Comparison of ENCODE assay signal across 11 cellular contexts in the genomic region with DNA sequence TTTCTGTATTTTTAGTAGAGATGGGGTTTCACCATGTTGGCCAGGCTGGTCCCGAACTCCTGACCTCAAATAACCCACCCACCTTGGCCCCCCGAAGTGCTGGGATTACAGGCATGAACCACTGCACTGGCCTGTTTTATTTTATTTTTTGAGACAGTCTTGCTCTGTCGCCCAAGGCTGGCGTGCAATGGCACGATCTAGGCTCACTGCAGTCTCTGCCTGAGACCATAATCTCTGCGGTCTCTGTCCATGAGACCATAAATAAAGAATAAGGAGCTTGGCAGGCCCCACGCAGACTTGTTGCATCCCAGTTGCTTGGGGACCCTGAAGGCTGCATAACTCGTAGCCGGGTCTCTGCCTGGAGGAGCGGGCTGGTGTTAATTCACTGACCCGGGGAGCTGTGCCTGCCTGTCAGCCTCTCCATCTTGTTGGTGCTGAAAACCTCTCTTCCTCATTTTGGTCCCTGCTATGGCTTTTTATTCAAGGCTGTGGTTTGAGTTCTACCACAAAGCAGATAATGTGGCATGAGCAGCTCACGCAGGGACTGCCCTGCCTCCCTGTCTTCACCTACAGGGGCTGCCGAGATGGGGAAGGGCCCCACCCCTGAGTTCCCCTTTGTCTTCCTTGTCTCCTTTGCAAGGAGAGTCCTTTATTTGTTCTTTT.
DNase-seq lines count a peak whose midpoint lies in the region; ATAC-seq and TF ChIP-seq lines count a peak whose summit lies in the region.
"Had no signal": no experiment of that assay in that cellular context is flagged by ENCODE, and none has a peak within 500 bp of the region (broad histone marks: within the 10 kb centered on the region; RNA-seq: fewer than 3 reads in every experiment).

No MANE protein-coding gene starts in this region.

- intact Hi-C loops in esophagus squamous epithelium (cut with DNase I), result no loop called here

- H3K4me3 Mint-ChIP-seq in activated CD4-positive, alpha-beta memory T cell treated with anti-CD3 and anti-CD28 coated beads, Interleukin-2, amount 10 ng/mL, durations not matched to agents 7 days and 5 days, result no peak overlapping the region

- H3K27me3 Mint-ChIP-seq in activated CD4-positive, alpha-beta memory T cell treated with anti-CD3 and anti-CD28 coated beads, Interleukin-2, amount 10 ng/mL, durations not matched to agents 7 days and 5 days, result no peaks in the 10 kb centered on the region
- H3K27me3 Mint-ChIP-seq: naive thymus-derived CD8-positive, alpha-beta T cell had no signal

- no peak overlapping the region for H3K27ac ChIP-seq in HEK293 (ENCODE audit: extremely low read depth, low read depth, low read length)
- no peak overlapping the region for H3K27ac ChIP-seq in esophagus squamous epithelium
- H3K27ac ChIP-seq: epithelial cell of prostate had no signal

- H3K9me3 ChIP-seq in HEK293 (ENCODE audit: control insufficient read depth, insufficient read depth, low read depth, low read length) (no peaks in the 10 kb centered on the region), iPS-15b (ENCODE audit: control insufficient read depth, insufficient read depth, low read length) (no peaks in the 10 kb centered on the region), esophagus squamous epithelium (no peaks in the 10 kb centered on the region)

- H3K27me3 ChIP-seq in iPS-15b (ENCODE audit: control insufficient read depth, insufficient read depth, low read length) (no peaks in the 10 kb centered on the region), esophagus squamous epithelium (no peaks in the 10 kb centered on the region)

- DNase-seq in MV-4-11 (lab: John Stamatoyannopoulos, UW) (peak; percentile 93), NK-92 (lab: John Stamatoyannopoulos, UW; ENCODE audit: unreplicated experiment) (no peak), NCI-H1105 treated with DMSO at 0.1 percent for 48 hours (lab: John Stamatoyannopoulos, UW) (no peak), esophagus squamous epithelium (lab: John Stamatoyannopoulos, UW) (no peak)
- no peak for DNase-seq in activated CD4-positive, alpha-beta memory T cell treated with anti-CD3 and anti-CD28 coated beads, Interleukin-2, amount 10 ng/mL, durations not matched to agents 7 days and 5 days
- DNase-seq: NCI-H1930 had no signal

- H3K9me3 Mint-ChIP-seq in activated CD4-positive, alpha-beta memory T cell treated with anti-CD3 and anti-CD28 coated beads, Interleukin-2, amount 10 ng/mL, durations not matched to agents 7 days and 5 days, result no peaks in the 10 kb centered on the region

- peak overlapping the region; percentile 16 for H3K9ac ChIP-seq in iPS-15b (ENCODE audit: low read depth, low read length)

- ATAC-seq in GM18511 (IDR thresholded peaks at IDR 0.05; ENCODE audit: unreplicated experiment), result peak; percentile 92
- ATAC-seq: naive thymus-derived CD8-positive, alpha-beta T cell had no signal

- POLR2A ChIA-PET in HEK293 (lab: Yijun Ruan, JAX), result no interaction called here
- POLR2A ChIA-PET in activated CD4-positive, alpha-beta memory T cell treated with anti-CD3 and anti-CD28 coated beads, Interleukin-2, amount 10 ng/mL, durations not matched to agents 7 days and 5 days (lab: Charles Lee), result no interaction called here

- H3K4me1 ChIP-seq in HEK293 (ENCODE audit: control insufficient read depth, insufficient read depth, low read length) (0 out of 2 replicates have a peak, but pooled peaks cover 4% of the 10 kb centered on the region), iPS-15b (ENCODE audit: control insufficient read depth, insufficient read depth, low read length) (peaks cover 35% of the 10 kb centered on the region), esophagus squamous epithelium (no peaks in the 10 kb centered on the region)

- TF ChIP-seq CTCF in HEK293 (tag by site-specific recombination; IDR thresholded peaks at IDR 0.05) (no peak), esophagus squamous epithelium (IDR thresholded peaks at IDR 0.05) (no peak)

- no peak overlapping the region for H3K4me3 ChIP-seq in HEK293 (ENCODE audit: low read depth, low read length)
- no peak overlapping the region for H3K4me3 ChIP-seq in iPS-15b (ENCODE audit: low read depth, low read length)
- no peak overlapping the region for H3K4me3 ChIP-seq in esophagus squamous epithelium

- no peak overlapping the region for H3K27ac Mint-ChIP-seq in activated CD4-positive, alpha-beta memory T cell treated with anti-CD3 and anti-CD28 coated beads, Interleukin-2, amount 10 ng/mL, durations not matched to agents 7 days and 5 days

- H3K36me3 ChIP-seq in HEK293 (ENCODE audit: control insufficient read depth in 2 of 2, insufficient read depth in 1 of 2, low read length in 2 of 2) (peaks cover 0 to 8% of the 10 kb centered on the region in 2 experiments; a peak in 1 of 3 replicates), iPS-15b (ENCODE audit: control insufficient read depth, insufficient read depth, low read length) (no peaks in the 10 kb centered on the region), esophagus squamous epithelium (no peaks in the 10 kb centered on the region)

- WGBS in esophagus squamous epithelium, 2 donors, result 79 to 88% methylated on average over 11 to 13 of the region's 13 CpGs

- TF ChIP-seq POLR2A in esophagus squamous epithelium (IDR thresholded peaks at IDR 0.05), result no peak

- CTCF ChIA-PET in HEK293 (lab: Yijun Ruan, JAX), result no interaction called here
- CTCF ChIA-PET in activated CD4-positive, alpha-beta memory T cell treated with anti-CD3 and anti-CD28 coated beads, Interleukin-2, amount 10 ng/mL, durations not matched to agents 7 days and 5 days (lab: Charles Lee), result interaction anchor here (1.4 kb wide), 1 partner anchor 95 kb away, joined by 4 read pairs; no protein-coding TSS in a partner anchor

- peaks cover 17% of the 10 kb centered on the region for H3K36me3 Mint-ChIP-seq in activated CD4-positive, alpha-beta memory T cell treated with anti-CD3 and anti-CD28 coated beads, Interleukin-2, amount 10 ng/mL, durations not matched to agents 7 days and 5 days (ENCODE audit: low read depth)

- peaks cover 30% of the 10 kb centered on the region for H3K4me1 Mint-ChIP-seq in activated CD4-positive, alpha-beta memory T cell treated with anti-CD3 and anti-CD28 coated beads, Interleukin-2, amount 10 ng/mL, durations not matched to agents 7 days and 5 days

TF ChIP-seq in HEK293, 187 proteins besides CTCF, POLR2A, EP300 and RAD21:
- TF ChIP-seq ZNF777 (tag by site-specific recombination; IDR thresholded peaks at IDR 0.05; ENCODE audit: borderline replicate concordance), result no peak
- TF ChIP-seq ZNF776 (tag by site-specific recombination; IDR thresholded peaks at IDR 0.05; ENCODE audit: borderline replicate concordance), result no peak
- TF ChIP-seq SCRT1 (tag by site-specific recombination; IDR thresholded peaks at IDR 0.05; ENCODE audit: borderline replicate concordance), result 0 out of 2 replicates have a peak, but pooled peaks have one; percentile 17
- TF ChIP-seq ZNF354C (tag by site-specific recombination; IDR thresholded peaks at IDR 0.05; ENCODE audit: borderline replicate concordance, low read depth), result no peak
- TF ChIP-seq ZNF426 (tag by site-specific recombination; IDR thresholded peaks at IDR 0.05), result no peak
- TF ChIP-seq ZNF2 (tag by site-specific recombination; IDR thresholded peaks at IDR 0.05), result no peak
- TF ChIP-seq SCRT2 (tag by site-specific recombination; IDR thresholded peaks at IDR 0.05), result peak; percentile 19; the same call in 1 of the 2 replicates
- TF ChIP-seq ZBTB48 (tag by site-specific recombination; IDR thresholded peaks at IDR 0.05), result no peak
- TF ChIP-seq ZNF248 (tag by site-specific recombination; IDR thresholded peaks at IDR 0.05), result no peak
- TF ChIP-seq MZF1 (tag by site-specific recombination; IDR thresholded peaks at IDR 0.05; ENCODE audit: borderline replicate concordance), result no peak
- TF ChIP-seq KLF10 (tag by site-specific recombination; IDR thresholded peaks at IDR 0.05), result no peak
TF ChIP-seq in HEK293: peak in this region for 2.
